In the genomic region with DNA sequence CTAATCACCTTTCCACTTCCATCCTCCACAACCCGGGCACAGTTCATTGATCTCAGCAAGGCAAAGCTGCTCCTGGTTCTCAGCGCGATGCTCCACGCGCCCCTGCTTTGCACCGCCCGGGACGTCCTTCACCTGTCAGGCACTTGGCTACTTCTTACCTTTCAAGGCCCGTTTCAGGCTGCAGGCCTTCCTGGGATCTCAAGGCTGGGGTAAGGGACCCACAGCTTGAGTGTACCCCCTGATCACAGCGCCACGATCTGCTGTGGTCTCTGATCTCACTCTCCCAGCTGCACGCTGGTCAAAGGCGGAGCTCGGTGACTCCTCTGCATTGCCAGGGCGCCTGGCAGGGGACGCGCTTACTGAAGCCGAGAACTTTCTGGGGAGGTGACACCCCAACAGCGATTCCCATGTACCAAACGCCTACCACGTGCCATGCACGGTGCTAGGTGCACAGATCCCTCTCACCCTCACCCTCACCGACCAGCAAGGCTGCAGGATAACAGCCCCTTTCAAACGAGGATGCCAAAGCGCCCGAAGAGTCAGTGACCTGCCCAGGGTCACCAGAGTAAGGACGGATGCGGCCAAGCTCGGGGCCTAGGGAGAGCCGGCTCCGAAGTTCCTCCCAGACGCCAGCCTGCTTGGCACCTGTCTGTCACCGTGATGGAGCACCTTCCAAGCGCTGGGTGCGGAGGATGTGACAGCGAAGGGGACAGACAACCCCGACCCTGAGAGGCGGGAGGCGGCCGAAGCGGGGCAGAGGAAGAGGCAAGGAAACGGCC, we compare ENCODE assay signal across 8 cellular contexts. TPM values are rescaled to one million over a fixed set of nuclear protein-coding genes. Genes with fewer than 3 reads are reported as not detected.
A peak's percentile ranks its signal among the peaks of the same experiment; 100 is the strongest.
DNase-seq lines count a peak whose midpoint lies in the region; ATAC-seq and TF ChIP-seq lines count a peak whose summit lies in the region.

No MANE protein-coding gene starts in this region.

- H3K27me3 ChIP-seq in endodermal cell (ENCODE audit: control insufficient read depth, insufficient read depth, low read length, poor library complexity, severe bottlenecking): no peaks in the 10 kb centered on the region

- H3K27me3 Mint-ChIP-seq in activated CD4-positive, alpha-beta memory T cell treated with anti-CD3 and anti-CD28 coated beads, Interleukin-2, amount 10 ng/mL, durations not matched to agents 7 days and 5 days: no peaks in the 10 kb centered on the region
- peaks cover 10% of the 10 kb centered on the region for H3K27me3 Mint-ChIP-seq in endodermal cell (ENCODE audit: insufficient read depth)

- CTCF ChIA-PET in activated CD4-positive, alpha-beta memory T cell treated with anti-CD3 and anti-CD28 coated beads, Interleukin-2, amount 10 ng/mL, durations not matched to agents 7 days and 5 days (lab: Charles Lee): interaction anchor here (0.6 to 1.4 kb wide), 4 partner anchors 63 to 909 kb away, joined by 3 to 4 read pairs (median 3); no protein-coding TSS in a partner anchor

- no peak for TF ChIP-seq CTCF in endodermal cell (conservative IDR thresholded peaks at IDR 0.05)

- peak; percentile 23 for DNase-seq in DMS153 treated with DMSO at 0.1 percent for 48 hours (lab: John Stamatoyannopoulos, UW; ENCODE audit: unreplicated experiment)
- no peak for DNase-seq in DMS153 (lab: John Stamatoyannopoulos, UW)
- DNase-seq in MV-4-11 (lab: John Stamatoyannopoulos, UW): peak; percentile 30
- DNase-seq in activated CD4-positive, alpha-beta memory T cell treated with anti-CD3 and anti-CD28 coated beads, Interleukin-2, amount 10 ng/mL, durations not matched to agents 7 days and 5 days: peak; percentile 67
- peak; percentile 85 for DNase-seq in endodermal cell
- DNase-seq in midbrain (lab: John Stamatoyannopoulos, UW): peak; percentile 37
- peak; percentile 7 to 20 for DNase-seq in stimulated activated CD8-positive, alpha-beta memory T cell treated with anti-CD3 and anti-CD28 coated beads, Interleukin-2, amount 100 ng/mL, for 1 hour (ENCODE audit: low read depth in 2 of 2)

- peak; percentile 29 for ATAC-seq in HG02588 (IDR thresholded peaks at IDR 0.05; ENCODE audit: unreplicated experiment)

- peaks cover 13% of the 10 kb centered on the region for H3K4me1 ChIP-seq in endodermal cell (ENCODE audit: control insufficient read depth, insufficient read depth, low read length)

- POLR2A ChIA-PET in activated CD4-positive, alpha-beta memory T cell treated with anti-CD3 and anti-CD28 coated beads, Interleukin-2, amount 10 ng/mL, durations not matched to agents 7 days and 5 days (lab: Charles Lee): interaction anchor here (0.7 to 4.1 kb wide), 28 partner anchors 8 to 881 kb away, joined by 3 to 38 read pairs (median 4); partner anchors contain the start of genes ADAM17, IAH1, ID2 and TAF1B

- H3K9me3 Mint-ChIP-seq in activated CD4-positive, alpha-beta memory T cell treated with anti-CD3 and anti-CD28 coated beads, Interleukin-2, amount 10 ng/mL, durations not matched to agents 7 days and 5 days: no peaks in the 10 kb centered on the region
- H3K9me3 Mint-ChIP-seq in endodermal cell: no peaks in the 10 kb centered on the region

- H3K36me3 Mint-ChIP-seq in activated CD4-positive, alpha-beta memory T cell treated with anti-CD3 and anti-CD28 coated beads, Interleukin-2, amount 10 ng/mL, durations not matched to agents 7 days and 5 days (ENCODE audit: low read depth): peaks cover 35% of the 10 kb centered on the region
- no peaks in the 10 kb centered on the region for H3K36me3 Mint-ChIP-seq in endodermal cell (ENCODE audit: low read depth)

- peaks cover 47% of the 10 kb centered on the region for H3K4me1 Mint-ChIP-seq in activated CD4-positive, alpha-beta memory T cell treated with anti-CD3 and anti-CD28 coated beads, Interleukin-2, amount 10 ng/mL, durations not matched to agents 7 days and 5 days
- peaks cover 13% of the 10 kb centered on the region for H3K4me1 Mint-ChIP-seq in endodermal cell

- WGBS in endodermal cell (ENCODE audit: insufficient coverage in 1 of 2, insufficient read length in 1 of 2), 2 experiments: 9 to 12% methylated on average over 23 to 42 of the region's 42 CpGs

- no peaks in the 10 kb centered on the region for H3K9me3 ChIP-seq in endodermal cell (ENCODE audit: control insufficient read depth, low read length)

- H3K36me3 ChIP-seq in endodermal cell (ENCODE audit: control insufficient read depth, insufficient read depth, low read length): peaks cover 11% of the 10 kb centered on the region

- peak overlapping the region; percentile 92 for H3K4me3 ChIP-seq in endodermal cell (ENCODE audit: low read length)

- no peak overlapping the region for H3K27ac ChIP-seq in endodermal cell (ENCODE audit: low read depth, low read length)

- H3K4me3 Mint-ChIP-seq in activated CD4-positive, alpha-beta memory T cell treated with anti-CD3 and anti-CD28 coated beads, Interleukin-2, amount 10 ng/mL, durations not matched to agents 7 days and 5 days: no peak overlapping the region
- no peak overlapping the region for H3K4me3 Mint-ChIP-seq in endodermal cell

- H3K9ac ChIP-seq in endodermal cell (ENCODE audit: extremely low read depth, low read length, poor library complexity, severe bottlenecking): peak overlapping the region; percentile 31

- no peak overlapping the region for H3K27ac Mint-ChIP-seq in activated CD4-positive, alpha-beta memory T cell treated with anti-CD3 and anti-CD28 coated beads, Interleukin-2, amount 10 ng/mL, durations not matched to agents 7 days and 5 days
- H3K27ac Mint-ChIP-seq in endodermal cell: peak overlapping the region; percentile 57

RNA-seq across cellular contexts. Expression of gene ITGB1BP1, which starts 0.8 kb away (rescaled TPM):
- 100 to 1,000 TPM; 112 to 119 TPM for total RNA-seq in activated CD4-positive, alpha-beta memory T cell treated with anti-CD3 and anti-CD28 coated beads, Interleukin-2, amount 10 ng/mL, durations not matched to agents 7 days and 5 days
- 10 to 100 TPM; 34.9 to 58.9 TPM for total RNA-seq in endodermal cell
- polyA plus RNA-seq in endodermal cell (2013, experiment 1 of 2): 42.8 TPM
- 47.2 TPM for polyA plus RNA-seq in endodermal cell (2013, experiment 2 of 2)

RNA-seq across cellular contexts. Expression of gene CPSF3, which starts 0.9 kb away (rescaled TPM):
- total RNA-seq in activated CD4-positive, alpha-beta memory T cell treated with anti-CD3 and anti-CD28 coated beads, Interleukin-2, amount 10 ng/mL, durations not matched to agents 7 days and 5 days: 10 to 100 TPM; 49.7 to 51.7 TPM
- total RNA-seq in endodermal cell: 10 to 100 TPM; 75.0 to 85.2 TPM
- 95.0 TPM for polyA plus RNA-seq in endodermal cell (2013, experiment 1 of 2)
- polyA plus RNA-seq in endodermal cell (2013, experiment 2 of 2): 83.4 TPM

RNA-seq across cellular contexts. Expression of gene IAH1, which starts 51.8 kb away (rescaled TPM):
- 10 to 100 TPM; 69.2 to 79.0 TPM for total RNA-seq in activated CD4-positive, alpha-beta memory T cell treated with anti-CD3 and anti-CD28 coated beads, Interleukin-2, amount 10 ng/mL, durations not matched to agents 7 days and 5 days
- 10 to 100 TPM; 33.6 to 50.6 TPM for total RNA-seq in endodermal cell
- 23.4 TPM for polyA plus RNA-seq in endodermal cell (2013, experiment 1 of 2)
- 23.3 TPM for polyA plus RNA-seq in endodermal cell (2013, experiment 2 of 2)
